Comparison of ENCODE assay signal across 22 cellular contexts in genomic region chr6:38438097-38438496, GRCh38.
A peak's percentile ranks its signal among the peaks of the same experiment; 100 is the strongest.
DNase-seq lines count a peak whose midpoint lies in the region; ATAC-seq and TF ChIP-seq lines count a peak whose summit lies in the region.
"Had no signal": no experiment of that assay in that cellular context is flagged by ENCODE, and none has a peak within 500 bp of the region (broad histone marks: within the 10 kb centered on the region; RNA-seq: fewer than 3 reads in every experiment).

No MANE protein-coding gene starts in this region.

- H3K27ac Mint-ChIP-seq in activated T-helper 17 cell treated with anti-CD3 and anti-CD28 coated beads, Interleukin-2, amount 50 U/mL, for 72 hours: peak overlapping the region; percentile 34
- H3K27ac Mint-ChIP-seq in chondrocyte (ENCODE audit: unreplicated experiment) (peak overlapping the region; percentile 47), nephron (peak overlapping the region; percentile 6 to 64 (median 8))
- peak overlapping the region; percentile 29 for H3K27ac Mint-ChIP-seq in stimulated activated memory B cell treated with anti-CD40 and anti-IgM and Interleukin-4, amounts not matched to agents 10 μg/mL and 1 μg/mL and 100 μg/mL, for 72 hours
- H3K27ac Mint-ChIP-seq in naive thymus-derived CD8-positive, alpha-beta T cell: peak overlapping the region in 1 of 10 donors; percentile 22
- H3K27ac Mint-ChIP-seq: CD14-positive monocyte; CD4-positive, alpha-beta T cell had no signal

- H3K36me3 Mint-ChIP-seq in activated T-helper 17 cell treated with anti-CD3 and anti-CD28 coated beads, Interleukin-2, amount 50 U/mL, for 72 hours (ENCODE audit: low read depth): no peaks in the 10 kb centered on the region
- no peaks in the 10 kb centered on the region for H3K36me3 Mint-ChIP-seq in chondrocyte (ENCODE audit: low read depth)
- no peaks in the 10 kb centered on the region for H3K36me3 Mint-ChIP-seq in nephron (ENCODE audit: low read depth)
- H3K36me3 Mint-ChIP-seq in stimulated activated memory B cell treated with anti-CD40 and anti-IgM and Interleukin-4, amounts not matched to agents 10 μg/mL and 1 μg/mL and 100 μg/mL, for 72 hours: peaks cover 25% of the 10 kb centered on the region
- peaks cover 11 to 29% (median 14%) of the 10 kb centered on the region in 3 donors for H3K36me3 Mint-ChIP-seq in naive thymus-derived CD8-positive, alpha-beta T cell

- no peak for TF ChIP-seq CTCF in chondrocyte (IDR thresholded peaks at IDR 0.05)
- no peak for TF ChIP-seq CTCF in nephron (IDR thresholded peaks at IDR 0.05; ENCODE audit: unreplicated experiment in 3 of 3)

- H3K4me1 Mint-ChIP-seq in activated T-helper 17 cell treated with anti-CD3 and anti-CD28 coated beads, Interleukin-2, amount 50 U/mL, for 72 hours: peaks cover 7% of the 10 kb centered on the region
- H3K4me1 Mint-ChIP-seq in chondrocyte (ENCODE audit: low read depth): peaks cover 20% of the 10 kb centered on the region
- H3K4me1 Mint-ChIP-seq in nephron: peaks cover 22% of the 10 kb centered on the region
- peaks cover 24% of the 10 kb centered on the region for H3K4me1 Mint-ChIP-seq in stimulated activated memory B cell treated with anti-CD40 and anti-IgM and Interleukin-4, amounts not matched to agents 10 μg/mL and 1 μg/mL and 100 μg/mL, for 72 hours
- peaks cover 10 to 20% (median 14%) of the 10 kb centered on the region in 4 donors for H3K4me1 Mint-ChIP-seq in naive thymus-derived CD8-positive, alpha-beta T cell

- ATAC-seq in activated T-helper 17 cell treated with anti-CD3 and anti-CD28 coated beads, Interleukin-2, amount 50 U/mL, for 72 hours (replicated peaks): no peak
- no peak for ATAC-seq in stimulated activated memory B cell treated with anti-CD40 and anti-IgM and Interleukin-4, amounts not matched to agents 10 μg/mL and 1 μg/mL and 100 μg/mL, for 72 hours
- no peak for ATAC-seq in HG03097 (IDR thresholded peaks at IDR 0.05; ENCODE audit: low FRiP score, unreplicated experiment)
- no peak for ATAC-seq in naive thymus-derived CD8-positive, alpha-beta T cell
- ATAC-seq: A549, GM12878 had no signal

- peaks cover 4% of the 10 kb centered on the region for H3K9me3 Mint-ChIP-seq in activated T-helper 17 cell treated with anti-CD3 and anti-CD28 coated beads, Interleukin-2, amount 50 U/mL, for 72 hours
- no peaks in the 10 kb centered on the region for H3K9me3 Mint-ChIP-seq in chondrocyte (ENCODE audit: low read depth)
- H3K9me3 Mint-ChIP-seq in nephron: peaks cover 1% of the 10 kb centered on the region
- H3K9me3 Mint-ChIP-seq in stimulated activated memory B cell treated with anti-CD40 and anti-IgM and Interleukin-4, amounts not matched to agents 10 μg/mL and 1 μg/mL and 100 μg/mL, for 72 hours: peaks cover 5% of the 10 kb centered on the region
- H3K9me3 Mint-ChIP-seq in naive thymus-derived CD8-positive, alpha-beta T cell: peaks cover 0 to 16% (median 6%) of the 10 kb centered on the region in 9 donors
- H3K9me3 Mint-ChIP-seq: CD4-positive, alpha-beta T cell; CD8-positive, alpha-beta memory T cell had no signal

- H3K27me3 Mint-ChIP-seq in activated T-helper 17 cell treated with anti-CD3 and anti-CD28 coated beads, Interleukin-2, amount 50 U/mL, for 72 hours: no peaks in the 10 kb centered on the region
- H3K27me3 Mint-ChIP-seq in chondrocyte (ENCODE audit: low read depth) (no peaks in the 10 kb centered on the region), nephron (ENCODE audit: low read depth) (no peaks in the 10 kb centered on the region)
- no peaks in the 10 kb centered on the region for H3K27me3 Mint-ChIP-seq in stimulated activated memory B cell treated with anti-CD40 and anti-IgM and Interleukin-4, amounts not matched to agents 10 μg/mL and 1 μg/mL and 100 μg/mL, for 72 hours
- no peaks in the 10 kb centered on the region for H3K27me3 Mint-ChIP-seq in naive thymus-derived CD8-positive, alpha-beta T cell
- H3K27me3 Mint-ChIP-seq: CD4-positive, alpha-beta T cell had no signal

- DNase-seq in chondrocyte (ENCODE audit: low spot score) (no peak), HPDE6-E6E7 (ENCODE audit: extremely low spot score) (no peak)
- DNase-seq in naive thymus-derived CD8-positive, alpha-beta T cell: no peak
- DNase-seq: 8988T; ACHN; AML-193; BE2C; CD4-positive, alpha-beta T cell; CD8-positive, alpha-beta memory T cell; DMS 273 treated with DMSO at 0.1 percent for 48 hours; DMS79; EL; GDM1; H7; HCEC 1CT had no signal

- no peak overlapping the region for H3K4me3 Mint-ChIP-seq in activated T-helper 17 cell treated with anti-CD3 and anti-CD28 coated beads, Interleukin-2, amount 50 U/mL, for 72 hours
- H3K4me3 Mint-ChIP-seq in chondrocyte (ENCODE audit: unreplicated experiment): no peak overlapping the region
- H3K4me3 Mint-ChIP-seq in nephron: no peak overlapping the region
- no peak overlapping the region for H3K4me3 Mint-ChIP-seq in stimulated activated memory B cell treated with anti-CD40 and anti-IgM and Interleukin-4, amounts not matched to agents 10 μg/mL and 1 μg/mL and 100 μg/mL, for 72 hours
- H3K4me3 Mint-ChIP-seq in naive thymus-derived CD8-positive, alpha-beta T cell: no peak overlapping the region
- H3K4me3 Mint-ChIP-seq: CD14-positive monocyte; CD4-positive, alpha-beta T cell; CD8-positive, alpha-beta memory T cell had no signal

- POLR2A ChIA-PET in naive thymus-derived CD8-positive, alpha-beta T cell (lab: Charles Lee): no interaction called here
